In genomic region chr1:119968068-119968492, GRCh38 we compare ENCODE assay signal across 8 cellular contexts.
A peak's percentile ranks its signal among the peaks of the same experiment; 100 is the strongest.
DNase-seq lines count a peak whose midpoint lies in the region; ATAC-seq and TF ChIP-seq lines count a peak whose summit lies in the region.

No MANE protein-coding gene starts in this region.

- no peaks in the 10 kb centered on the region for H3K27me3 Mint-ChIP-seq in chondrocyte (ENCODE audit: low read depth)

- peak; percentile 82 for TF ChIP-seq CTCF in GM10248 (IDR thresholded peaks at IDR 0.05; ENCODE audit: control extremely low read depth, extremely low read depth, low read depth, missing control alignments)
- TF ChIP-seq CTCF in chondrocyte (IDR thresholded peaks at IDR 0.05) = peak; percentile 83

- POLR2A ChIA-PET in GM10248 (lab: Yijun Ruan, JAX) = no interaction called here

- DNase-seq in GM10248 (ENCODE audit: extremely low spot score) (peak; percentile 37), M059J (ENCODE audit: low read depth) (peak; percentile 50), chondrocyte (ENCODE audit: low spot score) (no peak), lung microvascular endothelial cell (ENCODE audit: low read depth in 2 of 2) (peak; percentile 56 to 61), 8988T (no peak)
- DNase-seq in activated CD4-positive, CD25-positive, alpha-beta regulatory T cell treated with anti-CD3 and anti-CD28 coated beads, Interleukin-2, amount 50 U/mL, for 16 hours (ENCODE audit: low read depth, low spot score) = peak; percentile 60
- peak; percentile 42 to 55 for DNase-seq in stimulated activated CD8-positive, alpha-beta memory T cell treated with anti-CD3 and anti-CD28 coated beads, Interleukin-7, amount 100 ng/mL, for 1 hour (ENCODE audit: low read depth in 2 of 2)

- peak overlapping the region; percentile 68 for H3K27ac Mint-ChIP-seq in chondrocyte (ENCODE audit: unreplicated experiment)

- peaks cover 35% of the 10 kb centered on the region for H3K36me3 Mint-ChIP-seq in chondrocyte (ENCODE audit: low read depth)

- H3K4me1 Mint-ChIP-seq in chondrocyte (ENCODE audit: low read depth) = peaks cover 66% of the 10 kb centered on the region

- H3K9me3 Mint-ChIP-seq in chondrocyte (ENCODE audit: low read depth) = no peaks in the 10 kb centered on the region

- H3K4me3 Mint-ChIP-seq in chondrocyte (ENCODE audit: unreplicated experiment) = no peak overlapping the region

- CTCF ChIA-PET in GM10248 (lab: Yijun Ruan, JAX) = interaction anchor here (0.7 to 10.9 kb wide), 16 partner anchors 9 to 210 kb away, joined by 3 to 100 read pairs (median 4); no protein-coding TSS in a partner anchor

- peak; percentile 87 for ATAC-seq in GM21447 (IDR thresholded peaks at IDR 0.05; ENCODE audit: unreplicated experiment)

Comparison
In these comparisons a context has a peak if more than half of its experiments do, and no peak if none do; other contexts are left out.
1. DNase-seq: peak in GM10248 (single experiment), M059J (single experiment), activated CD4-positive, CD25-positive, alpha-beta regulatory T cell treated with anti-CD3 and anti-CD28 coated beads, Interleukin-2, amount 50 U/mL, for 16 hours (single experiment), lung microvascular endothelial cell (2 of 2) and stimulated activated CD8-positive, alpha-beta memory T cell treated with anti-CD3 and anti-CD28 coated beads, Interleukin-7, amount 100 ng/mL, for 1 hour (2 of 2); none in chondrocyte (single experiment) and 8988T (single experiment).